In genomic region chr1:37989381-37989930, GRCh38 we compare ENCODE assay signal across 8 cellular contexts. TPM values are rescaled to one million over a fixed set of nuclear protein-coding genes. Genes with fewer than 3 reads are reported as not detected.
DNase-seq lines count a peak whose midpoint lies in the region; ATAC-seq lines count a peak whose summit lies in the region.

No MANE protein-coding gene starts in this region.

- peak overlapping the region; percentile 62 for H3K27ac ChIP-seq in rectal smooth muscle tissue (ENCODE audit: low read depth, low read length)

- ATAC-seq in HG02610 (IDR thresholded peaks at IDR 0.05; ENCODE audit: unreplicated experiment) (peak; percentile 22), left cardiac atrium (peak; percentile 34 to 41)

- DNase-seq in NCI-H524 (lab: John Stamatoyannopoulos, UW) (peak; percentile 50), NCI-H524 treated with DMSO at 0.1 percent for 48 hours (lab: John Stamatoyannopoulos, UW) (no peak), NCI-H510A (lab: John Stamatoyannopoulos, UW) (peak; percentile 86), left cardiac atrium (peak; percentile 47), NCI-H1694 (lab: John Stamatoyannopoulos, UW) (no peak)
- peak; percentile 52 for DNase-seq in activated naive CD4-positive, alpha-beta T cell treated with anti-CD3 and anti-CD28 coated beads, Interleukin-2, amount 50 U/mL, for 16 hours

- H3K27me3 ChIP-seq in rectal smooth muscle tissue (ENCODE audit: control insufficient read depth, insufficient read depth, low read length): no peaks in the 10 kb centered on the region

- H3K4me1 ChIP-seq in rectal smooth muscle tissue (ENCODE audit: control insufficient read depth, insufficient read depth, low read length): no peaks in the 10 kb centered on the region

- H3K36me3 ChIP-seq in rectal smooth muscle tissue (ENCODE audit: control insufficient read depth, insufficient read depth, low read length): peaks cover 15% of the 10 kb centered on the region

- H3K9ac ChIP-seq in rectal smooth muscle tissue (ENCODE audit: low read length): peak overlapping the region; percentile 41

- peak overlapping the region; percentile 79 for H3K4me3 ChIP-seq in rectal smooth muscle tissue (ENCODE audit: low read length)

- intact Hi-C loops in left cardiac atrium (cut with DNase I): no loop called here

RNA-seq across cellular contexts. Expression of gene SF3A3, which starts 0.4 kb away (rescaled TPM):
- total RNA-seq in left cardiac atrium: 10 to 100 TPM; 27.7 to 36.1 TPM

RNA-seq across cellular contexts. Expression of gene FHL3, which starts 15.9 kb away (rescaled TPM):
- total RNA-seq in left cardiac atrium: 10 to 100 TPM in 1 of 2 donors, 1 to 10 TPM in 1; 9.9 to 18.6 TPM

RNA-seq across cellular contexts. Expression of gene UTP11, which starts 23.1 kb away (rescaled TPM):
- total RNA-seq in left cardiac atrium: 10 to 100 TPM; 24.7 to 37.8 TPM

RNA-seq across cellular contexts. Expression of gene INPP5B, which starts 42.6 kb away (rescaled TPM):
- 10 to 100 TPM; 13.4 to 19.7 TPM for total RNA-seq in left cardiac atrium

RNA-seq across cellular contexts. Expression of gene POU3F1, which starts 57.1 kb away (rescaled TPM):
- total RNA-seq in left cardiac atrium: under 1 TPM in 1 of 2 donors, not detected in 1; 0.09 TPM

Comparison
In these comparisons a context has a peak if more than half of its experiments do, and no peak if none do; other contexts are left out.
1. DNase-seq: peak in NCI-H524 (2 of 2), NCI-H510A (single experiment), activated naive CD4-positive, alpha-beta T cell treated with anti-CD3 and anti-CD28 coated beads, Interleukin-2, amount 50 U/mL, for 16 hours (single experiment) and left cardiac atrium (single experiment); none in NCI-H524 treated with DMSO at 0.1 percent for 48 hours (single experiment) and NCI-H1694 (single experiment).